ENCODE assay signal across 2 cellular contexts in genomic region chr1:154104433-154105082, GRCh38.
TF ChIP-seq lines count a peak whose summit lies in the region.

No MANE protein-coding gene starts in this region.

TF ChIP-seq in GM12878, 131 proteins besides CTCF, POLR2A, EP300 and RAD21:
- TF ChIP-seq CHD1 (IDR thresholded peaks at IDR 0.05; ENCODE audit: low read depth, low read length): no peak
- no peak for TF ChIP-seq ATF7 (IDR thresholded peaks at IDR 0.05; ENCODE audit: low read depth)
- no peak for TF ChIP-seq ZBTB11 (CRISPR knock-in tag; IDR thresholded peaks at IDR 0.05)
- no peak for TF ChIP-seq PRDM15 (CRISPR knock-in tag; IDR thresholded peaks at IDR 0.05)
- TF ChIP-seq IRF5 (IDR thresholded peaks at IDR 0.05; ENCODE audit: borderline replicate concordance): no peak
- TF ChIP-seq HDAC6 (IDR thresholded peaks at IDR 0.05; ENCODE audit: unreplicated experiment): no peak

TF ChIP-seq in HepG2, 621 proteins besides CTCF, POLR2A, EP300 and RAD21:
- no peak for TF ChIP-seq ZNF296 (CRISPR knock-in tag; conservative IDR thresholded peaks at IDR 0.05)
- TF ChIP-seq SALL1 (CRISPR knock-in tag; IDR thresholded peaks at IDR 0.05): no peak
- TF ChIP-seq ZNF543 (CRISPR knock-in tag; IDR thresholded peaks at IDR 0.05): no peak
- no peak for TF ChIP-seq SCMH1 (CRISPR knock-in tag; IDR thresholded peaks at IDR 0.05; ENCODE audit: borderline replicate concordance)
- no peak for TF ChIP-seq ZNF616 (CRISPR knock-in tag; IDR thresholded peaks at IDR 0.05; ENCODE audit: low read depth)
- TF ChIP-seq ZNF33B (CRISPR knock-in tag; IDR thresholded peaks at IDR 0.05): no peak
- no peak for TF ChIP-seq ZMAT3 (CRISPR knock-in tag; conservative IDR thresholded peaks at IDR 0.05)
- no peak for TF ChIP-seq DZIP1 (CRISPR knock-in tag; IDR thresholded peaks at IDR 0.05)
- no peak for TF ChIP-seq THAP11 (CRISPR knock-in tag; IDR thresholded peaks at IDR 0.05)
- TF ChIP-seq ZNF282 (IDR thresholded peaks at IDR 0.05; ENCODE audit: partially characterized antibody): no peak
